ENCODE assay signal across 9 cellular contexts in the genomic region with DNA sequence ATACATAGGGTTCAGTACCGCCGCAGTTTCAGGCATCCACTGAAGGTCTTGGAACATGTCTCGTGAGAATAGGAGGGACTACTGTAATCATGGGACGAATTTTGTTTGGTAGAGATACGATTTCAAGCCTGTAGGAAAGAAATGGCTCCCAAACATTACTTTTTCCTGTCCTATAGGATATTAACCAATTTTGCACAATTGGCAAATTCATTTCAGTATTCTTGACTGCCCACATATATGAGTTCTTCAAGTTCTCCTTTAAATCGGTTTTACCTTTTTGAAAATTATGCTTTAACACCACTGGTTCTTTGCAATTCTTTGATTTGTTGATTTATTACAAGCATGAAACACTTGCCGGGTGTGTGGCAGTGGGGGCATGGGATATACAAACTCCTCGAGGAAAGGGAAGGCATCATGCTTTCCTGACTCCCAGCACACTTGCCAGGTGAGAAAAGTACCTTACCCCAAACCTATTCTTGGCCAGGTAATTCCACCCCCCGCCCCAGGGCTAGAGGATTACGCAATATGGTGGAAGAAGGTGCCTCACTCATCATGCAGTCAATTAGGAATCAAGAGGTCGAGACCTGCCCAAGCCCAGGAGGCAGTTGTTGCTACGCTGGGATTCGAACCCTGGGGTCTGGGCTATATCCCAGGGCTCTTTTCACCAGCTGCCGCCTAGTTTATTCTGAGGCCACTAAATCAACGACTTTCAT. TPM values are rescaled to one million over a fixed set of nuclear protein-coding genes. Genes with fewer than 3 reads are reported as not detected.
DNase-seq lines count a peak whose midpoint lies in the region; ATAC-seq, FAIRE-seq and TF ChIP-seq lines count a peak whose summit lies in the region.
"Had no signal": no experiment of that assay in that cellular context is flagged by ENCODE, and none has a peak within 500 bp of the region (broad histone marks: within the 10 kb centered on the region; RNA-seq: fewer than 3 reads in every experiment).

No MANE protein-coding gene starts in this region.

- H3K27me3 Mint-ChIP-seq in activated T-cell treated with anti-CD3 and anti-CD28 coated beads, Interleukin-2, amount 50 U/mL, for 72 hours (ENCODE audit: low read depth), result peaks cover 5% of the 10 kb centered on the region

- TF ChIP-seq CTCF in OCI-LY7 (conservative IDR thresholded peaks at IDR 0.05; ENCODE audit: low read length) (no peak), fibroblast of lung (conservative IDR thresholded peaks at IDR 0.05 in 1 of 2, IDR thresholded peaks at IDR 0.05 in 1 of 2; ENCODE audit: low read depth in 1 of 2, low read length in 2 of 2) (no peak)

- intact Hi-C loops in OCI-LY7 (cut with micrococcal nuclease; ENCODE audit: unreplicated experiment), result loop anchor here (1.0 kb wide), 1 partner anchor 302 kb away; a partner anchor contains a TSS

- H3K27me3 ChIP-seq in fibroblast of lung (ENCODE audit: control insufficient read depth, insufficient read depth, low read length), result no peaks in the 10 kb centered on the region

- no TSS peak for BruUV-seq in OCI-LY7 (replicated peaks; lab: Mats Ljungman, UMichigan)

- H3K36me3 ChIP-seq in OCI-LY7 (ENCODE audit: insufficient read depth, low read length) (peaks cover 14% of the 10 kb centered on the region), fibroblast of lung (ENCODE audit: control insufficient read depth, insufficient read depth, low read length) (no peaks in the 10 kb centered on the region)

- POLR2A ChIA-PET in OCI-LY7 (lab: Charles Lee), result no interaction called here

- H3K9me2 ChIP-seq in OCI-LY7 (ENCODE audit: insufficient read depth, low read length), result no peaks in the 10 kb centered on the region

- H3K4me1 ChIP-seq in OCI-LY7 (ENCODE audit: insufficient read depth, low read length, poor library complexity, severe bottlenecking) (peaks cover 14% of the 10 kb centered on the region), fibroblast of lung (ENCODE audit: control insufficient read depth, extremely low read depth, insufficient read depth, low read length) (peaks cover 4% of the 10 kb centered on the region)

- peak overlapping the region; percentile 58 for H3K27ac ChIP-seq in OCI-LY7 (ENCODE audit: low read depth, low read length, poor library complexity, severe bottlenecking)
- H3K27ac ChIP-seq in fibroblast of lung (ENCODE audit: insufficient read depth, low read length), result no peak overlapping the region

- CTCF ChIA-PET in OCI-LY7 (lab: Charles Lee; ENCODE audit: unreplicated experiment), result no interaction called here

- FAIRE-seq in GM19239 (lab: Jason Lieb, UNC), result no peak
- FAIRE-seq: endometrium had no signal

- H3K9me3 Mint-ChIP-seq in activated T-cell treated with anti-CD3 and anti-CD28 coated beads, Interleukin-2, amount 50 U/mL, for 72 hours, result no peaks in the 10 kb centered on the region

- H3K79me2 ChIP-seq in OCI-LY7 (ENCODE audit: insufficient read depth, low read depth, low read length) (peaks cover 28% of the 10 kb centered on the region; the same call in 1 of the 2 replicates), fibroblast of lung (ENCODE audit: control insufficient read depth, insufficient read depth, low read length) (peaks cover 10% of the 10 kb centered on the region)

- H2AFZ ChIP-seq in OCI-LY7 (ENCODE audit: low read length) (peak overlapping the region; percentile 98), fibroblast of lung (ENCODE audit: low read length) (peak overlapping the region; percentile 82)

- peak overlapping the region; percentile 29 for H3K9ac ChIP-seq in fibroblast of lung (ENCODE audit: insufficient read depth, low read length)

- H3K4me3 Mint-ChIP-seq in activated T-cell treated with anti-CD3 and anti-CD28 coated beads, Interleukin-2, amount 50 U/mL, for 72 hours, result peak overlapping the region; percentile 97 to 99

- DNase-seq in activated T-cell treated with anti-CD3 and anti-CD28 coated beads, Interleukin-2, amount 50 U/mL, for 72 hours, result no peak
- no peak for DNase-seq in activated T-cell treated with anti-CD3 and anti-CD28 coated beads for 4 hours
- DNase-seq in OCI-LY7 (ENCODE audit: low spot score), result no peak
- DNase-seq in fibroblast of lung (ENCODE audit: low read depth in 2 of 2), result no peak
- no peak for DNase-seq in skeletal muscle cell (ENCODE audit: low read depth)
- no peak for DNase-seq in dedifferentiated amniotic fluid mesenchymal stem cell (ENCODE audit: extremely low spot score)
- no peak for DNase-seq in kidney tubule cell (ENCODE audit: low spot score)
- DNase-seq in GM19239 (ENCODE audit: insufficient read length, low spot score), result no peak

- peaks cover 21% of the 10 kb centered on the region for H3K4me1 Mint-ChIP-seq in activated T-cell treated with anti-CD3 and anti-CD28 coated beads, Interleukin-2, amount 50 U/mL, for 72 hours (ENCODE audit: low read depth)

- ATAC-seq in activated T-cell treated with anti-CD3 and anti-CD28 coated beads, Interleukin-2, amount 50 U/mL, for 72 hours (replicated peaks in 1 of 2), result no peak

- H3K4me2 ChIP-seq in OCI-LY7 (ENCODE audit: low read length) (peak overlapping the region; percentile 82), fibroblast of lung (ENCODE audit: extremely low read depth, insufficient read depth, low read length) (peak overlapping the region; percentile 59)

- H3K4me3 ChIP-seq in OCI-LY7 (ENCODE audit: low read depth, low read length, poor library complexity, severe bottlenecking) (peak overlapping the region; percentile 81), fibroblast of lung (replicated peaks in 1 of 4; ENCODE audit: control extremely low read depth in 1 of 4, insufficient read depth in 1 of 4, low read depth in 3 of 4, low read length in 4 of 4) (peak overlapping the region; percentile 61 to 99 (median 96)), skeletal muscle cell (ENCODE audit: low read depth, low read length) (peak overlapping the region; percentile 95)

- H4K20me1 ChIP-seq in OCI-LY7 (ENCODE audit: insufficient read depth, low read length), result no peaks in the 10 kb centered on the region
- H4K20me1 ChIP-seq in fibroblast of lung (ENCODE audit: control insufficient read depth, extremely low read depth, insufficient read depth, low read length), result no peaks in the 10 kb centered on the region

- H3K27ac Mint-ChIP-seq in activated T-cell treated with anti-CD3 and anti-CD28 coated beads, Interleukin-2, amount 50 U/mL, for 72 hours, result no peak overlapping the region

- peaks cover 3 to 6% of the 10 kb centered on the region in 2 donors for H3K36me3 Mint-ChIP-seq in activated T-cell treated with anti-CD3 and anti-CD28 coated beads, Interleukin-2, amount 50 U/mL, for 72 hours (ENCODE audit: insufficient read depth in 2 of 2)

- H3K9me3 ChIP-seq in OCI-LY7 (ENCODE audit: low read length), result no peaks in the 10 kb centered on the region
- no peaks in the 10 kb centered on the region for H3K9me3 ChIP-seq in fibroblast of lung (ENCODE audit: control insufficient read depth, insufficient read depth, low read depth, low read length)

RNA-seq across cellular contexts. Expression of a gene that starts 0.6 kb away (rescaled TPM):
- 10 to 100 TPM; 19.1 to 21.0 TPM for total RNA-seq in activated T-cell treated with anti-CD3 and anti-CD28 coated beads, Interleukin-2, amount 50 U/mL, for 72 hours
- 21.4 and 21.5 TPM in 2 replicates for total RNA-seq in OCI-LY7 (2014; rRNA removed; shearing (Covaris generic))
- 30.2 and 34.1 TPM in 2 replicates for total RNA-seq in OCI-LY7 (2022)
- total RNA-seq in fibroblast of lung, result 20.3 and 22.5 TPM in 2 replicates
- 12.4 and 14.5 TPM in 2 replicates for polyA plus RNA-seq in fibroblast of lung
- 10.3 and 13.1 TPM in 2 replicates for polyA plus RNA-seq in fibroblast of lung (2012)
- 15.2 and 24.8 TPM in 2 replicates for polyA minus RNA-seq in fibroblast of lung (ENCODE audit: low replicate concordance)
